In genomic region chr4:150078996-150079581, GRCh38 we compare ENCODE assay signal across 8 cellular contexts. TPM values are rescaled to one million over a fixed set of nuclear protein-coding genes. Genes with fewer than 3 reads are reported as not detected.
DNase-seq lines count a peak whose midpoint lies in the region; ATAC-seq and TF ChIP-seq lines count a peak whose summit lies in the region.

No MANE protein-coding gene starts in this region.

- ATAC-seq in GM21381 (IDR thresholded peaks at IDR 0.05; ENCODE audit: unreplicated experiment) = peak; percentile 43

- H3K27me3 ChIP-seq in ovary = no peaks in the 10 kb centered on the region

- 3 to 5% (median 3%) methylated on average over 39 to 54 of the region's 54 CpGs for whole genome bisulfite sequencing in ovary, 3 donors

- TF ChIP-seq EP300 in ovary (IDR thresholded peaks at IDR 0.05) = no peak

- H3K36me3 ChIP-seq in ovary = no peaks in the 10 kb centered on the region

- no peaks in the 10 kb centered on the region for H3K4me1 Mint-ChIP-seq in activated naive CD4-positive, alpha-beta T cell treated with anti-CD3 and anti-CD28 coated beads, Interleukin-2, amount 50 U/mL, for 24 hours

- H3K36me3 Mint-ChIP-seq in activated naive CD4-positive, alpha-beta T cell treated with anti-CD3 and anti-CD28 coated beads, Interleukin-2, amount 50 U/mL, for 24 hours = no peaks in the 10 kb centered on the region

- H3K4me1 ChIP-seq in ovary (ENCODE audit: insufficient read depth) = peaks cover 4% of the 10 kb centered on the region

- H3K4me3 Mint-ChIP-seq in activated naive CD4-positive, alpha-beta T cell treated with anti-CD3 and anti-CD28 coated beads, Interleukin-2, amount 50 U/mL, for 24 hours = peak overlapping the region; percentile 72

- H3K27me3 Mint-ChIP-seq in activated naive CD4-positive, alpha-beta T cell treated with anti-CD3 and anti-CD28 coated beads, Interleukin-2, amount 50 U/mL, for 24 hours = peaks cover 30% of the 10 kb centered on the region

- in situ Hi-C loops in Caki2 (cut with HindIII; ENCODE audit: low pct_unique_long_range_greater_than_20kb, low sequenced_read_pairs) = no loop called here

- no peak overlapping the region for H3K27ac Mint-ChIP-seq in activated naive CD4-positive, alpha-beta T cell treated with anti-CD3 and anti-CD28 coated beads, Interleukin-2, amount 50 U/mL, for 24 hours

- no peaks in the 10 kb centered on the region for H3K9me3 Mint-ChIP-seq in activated naive CD4-positive, alpha-beta T cell treated with anti-CD3 and anti-CD28 coated beads, Interleukin-2, amount 50 U/mL, for 24 hours

- intact Hi-C loops in head of caudate nucleus (cut with DNase I) (loop anchor here (10.0 kb wide), 1 partner anchor 136 kb away; no protein-coding TSS in a partner anchor), ovary (cut with DNase I) (loop anchor here in 2 of 4 donors (10.0 kb wide), 2 partner anchors 126 to 136 kb away; no protein-coding TSS in a partner anchor)

- H3K9me3 ChIP-seq in ovary = no peaks in the 10 kb centered on the region

- H3K27ac ChIP-seq in ovary = peak overlapping the region; percentile 83 to 93

- TF ChIP-seq POLR2A in ovary (IDR thresholded peaks at IDR 0.05) = no peak

- peak; percentile 64 for DNase-seq in Caki2 (ENCODE audit: low read depth)
- peak; percentile 70 to 91 (median 87) for DNase-seq in NCI-H1417 (lab: John Stamatoyannopoulos, UW)
- DNase-seq in head of caudate nucleus = peak in 39 of 42 donors; percentile 11 to 65 (median 40)
- peak; percentile 27 to 62 (median 47) for DNase-seq in ovary
- DNase-seq in SW 1271 (lab: John Stamatoyannopoulos, UW) = no peak
- DNase-seq in stimulated activated CD4-positive, alpha-beta T cell treated with anti-CD3 and anti-CD28 coated beads, Interleukin-1b, Interleukin-23, amount 100 ng/mL, for 48 hours = no peak

- TF ChIP-seq CTCF in ovary (IDR thresholded peaks at IDR 0.05) = no peak

- peak overlapping the region; percentile 57 for H3K4me3 ChIP-seq in ovary

RNA-seq across cellular contexts. Expression of gene DCLK2, which starts 0.8 kb away (rescaled TPM):
- total RNA-seq in Caki2 (2014; rRNA removed; shearing (Covaris generic); ENCODE audit: low replicate concordance) = 11.1 and 29.7 TPM in 2 replicates
- 1 to 10 TPM; 4.4 to 9.8 (median 7.2) TPM for total RNA-seq in ovary
- polyA plus RNA-seq in ovary = 1 to 10 TPM; 5.0 to 8.0 TPM

Comparison
In these comparisons a context has a peak if more than half of its experiments do, and no peak if none do; other contexts are left out.
1. DNase-seq: peak in Caki2 (single experiment), NCI-H1417 (3 of 3), head of caudate nucleus (39 of 42) and ovary (5 of 5); none in SW 1271 (0 of 2) and stimulated activated CD4-positive, alpha-beta T cell treated with anti-CD3 and anti-CD28 coated beads, Interleukin-1b, Interleukin-23, amount 100 ng/mL, for 48 hours (single experiment).